9 cellular contexts compared by ENCODE assay signal in the genomic region with DNA sequence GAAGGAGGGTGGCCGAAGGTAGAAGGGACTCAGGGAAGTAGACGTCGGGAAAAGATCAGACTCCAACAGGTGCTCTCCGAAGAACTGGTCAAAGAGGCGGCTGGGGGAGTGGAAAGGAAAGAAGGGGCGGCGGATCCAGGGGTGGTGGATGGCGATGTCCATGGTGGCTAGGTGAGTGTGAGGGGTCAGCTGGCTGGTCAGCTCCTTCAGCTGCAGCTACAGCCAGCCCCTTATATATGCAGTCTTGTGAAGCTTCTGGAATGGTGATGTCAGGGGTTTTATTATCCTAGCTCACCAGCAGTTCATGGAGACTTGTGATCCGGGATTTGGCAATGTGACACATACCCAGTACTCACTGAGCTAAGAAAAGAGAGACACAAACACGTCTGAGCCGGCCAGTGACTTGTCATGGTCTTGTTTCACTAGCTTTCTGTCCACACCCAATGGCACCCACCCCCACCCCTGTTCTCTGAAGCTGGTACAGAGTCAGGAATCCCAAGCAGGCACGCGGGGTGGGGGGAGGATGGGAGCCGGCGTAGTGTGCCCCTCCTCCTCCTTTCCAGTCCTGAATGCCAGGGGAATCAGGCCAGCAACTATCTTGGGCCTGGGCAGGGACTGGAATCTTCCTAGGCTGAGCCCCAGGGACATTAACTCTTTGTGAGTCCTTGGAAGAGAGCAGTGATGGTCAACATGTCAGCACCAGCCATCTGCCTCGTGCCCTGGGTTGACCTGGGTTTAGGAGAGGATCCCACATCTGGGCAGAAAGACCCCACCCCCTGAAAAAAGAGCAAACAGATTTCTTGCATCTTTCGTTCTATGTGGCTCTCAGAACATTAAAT. TPM values are rescaled to one million over a fixed set of nuclear protein-coding genes. Genes with fewer than 3 reads are reported as not detected.
DNase-seq lines count a peak whose midpoint lies in the region; ATAC-seq and FAIRE-seq lines count a peak whose summit lies in the region.
"Had no signal": no experiment of that assay in that cellular context is flagged by ENCODE, and none has a peak within 500 bp of the region (broad histone marks: within the 10 kb centered on the region; RNA-seq: fewer than 3 reads in every experiment).

TSS of gene CRYAB (minus strand) at position 208 of the 839 bp plus-strand sequence. CDS start at position 162, 46 bp downstream.

- H3K27me3 Mint-ChIP-seq in activated CD4-positive, alpha-beta T cell treated with anti-CD3 and anti-CD28 coated beads, Interleukin-2, amount 10 ng/mL, durations not matched to agents 7 days and 5 days: peaks cover 50% of the 10 kb centered on the region

- H3K36me3 Mint-ChIP-seq in activated CD4-positive, alpha-beta T cell treated with anti-CD3 and anti-CD28 coated beads, Interleukin-2, amount 10 ng/mL, durations not matched to agents 7 days and 5 days (ENCODE audit: low read depth): no peaks in the 10 kb centered on the region

- peak; percentile 50 for FAIRE-seq in frontal cortex (lab: Jason Lieb, UNC)

- no peak within 1 kb of the TSS for H3K27ac Mint-ChIP-seq in activated CD4-positive, alpha-beta T cell treated with anti-CD3 and anti-CD28 coated beads, Interleukin-2, amount 10 ng/mL, durations not matched to agents 7 days and 5 days

- ATAC-seq in GM19455 (IDR thresholded peaks at IDR 0.05; ENCODE audit: unreplicated experiment): no peak
- no peak for ATAC-seq in GM18870 (IDR thresholded peaks at IDR 0.05; ENCODE audit: unreplicated experiment)

- H3K4me1 Mint-ChIP-seq in activated CD4-positive, alpha-beta T cell treated with anti-CD3 and anti-CD28 coated beads, Interleukin-2, amount 10 ng/mL, durations not matched to agents 7 days and 5 days: no peaks in the 10 kb centered on the region

- POLR2A ChIA-PET in activated CD4-positive, alpha-beta T cell treated with anti-CD3 and anti-CD28 coated beads, Interleukin-2, amount 10 ng/mL, durations not matched to agents 7 days and 5 days (lab: Charles Lee): no interaction called here

- H3K9me3 Mint-ChIP-seq in activated CD4-positive, alpha-beta T cell treated with anti-CD3 and anti-CD28 coated beads, Interleukin-2, amount 10 ng/mL, durations not matched to agents 7 days and 5 days: no peaks in the 10 kb centered on the region

- no peak within 1 kb of the TSS for H3K4me3 Mint-ChIP-seq in activated CD4-positive, alpha-beta T cell treated with anti-CD3 and anti-CD28 coated beads, Interleukin-2, amount 10 ng/mL, durations not matched to agents 7 days and 5 days

- CTCF ChIA-PET in activated CD4-positive, alpha-beta T cell treated with anti-CD3 and anti-CD28 coated beads, Interleukin-2, amount 10 ng/mL, durations not matched to agents 7 days and 5 days (lab: Charles Lee): interaction anchor here (1.0 to 1.6 kb wide), 2 partner anchors 14 to 17 kb away, joined by 3 to 5 read pairs; no protein-coding TSS in a partner anchor

- DNase-seq in AG08396 (ENCODE audit: low spot score): peak; percentile 81
- peak; percentile 42 for DNase-seq in T1000 (lab: John Stamatoyannopoulos, UW)
- peak; percentile 61 for DNase-seq in frontal cortex (ENCODE audit: low spot score in 2 of 2)
- peak; percentile 31 to 99 (median 90) for DNase-seq in nucleus accumbens (lab: John Stamatoyannopoulos, UW)
- DNase-seq in stimulated activated CD4-positive, alpha-beta T cell treated with anti-CD3 and anti-CD28 coated beads, Interleukin-12 subunit alpha, Interleukin-12 subunit beta, amount 100 ng/mL, for 4 hours: no peak
- DNase-seq in activated CD4-positive, alpha-beta T cell treated with anti-CD3 and anti-CD28 coated beads, Interleukin-2, amount 10 ng/mL, durations not matched to agents 7 days and 5 days: no peak

RNA-seq across cellular contexts. Expression of gene CRYAB, which starts in this region (rescaled TPM):
- 6.5 TPM for total RNA-seq in frontal cortex
- total RNA-seq in activated CD4-positive, alpha-beta T cell treated with anti-CD3 and anti-CD28 coated beads, Interleukin-2, amount 10 ng/mL, durations not matched to agents 7 days and 5 days: not detected
- total RNA-seq: Daoy had no signal

Comparison
In these comparisons a context has a peak if more than half of its experiments do, and no peak if none do; other contexts are left out.
1. DNase-seq: peak in AG08396 (single experiment), T1000 (single experiment), frontal cortex (2 of 2) and nucleus accumbens (56 of 56); none in stimulated activated CD4-positive, alpha-beta T cell treated with anti-CD3 and anti-CD28 coated beads, Interleukin-12 subunit alpha, Interleukin-12 subunit beta, amount 100 ng/mL, for 4 hours (single experiment) and activated CD4-positive, alpha-beta T cell treated with anti-CD3 and anti-CD28 coated beads, Interleukin-2, amount 10 ng/mL, durations not matched to agents 7 days and 5 days (single experiment).